ENCODE assay signal across 1 cellular context in the genomic region with DNA sequence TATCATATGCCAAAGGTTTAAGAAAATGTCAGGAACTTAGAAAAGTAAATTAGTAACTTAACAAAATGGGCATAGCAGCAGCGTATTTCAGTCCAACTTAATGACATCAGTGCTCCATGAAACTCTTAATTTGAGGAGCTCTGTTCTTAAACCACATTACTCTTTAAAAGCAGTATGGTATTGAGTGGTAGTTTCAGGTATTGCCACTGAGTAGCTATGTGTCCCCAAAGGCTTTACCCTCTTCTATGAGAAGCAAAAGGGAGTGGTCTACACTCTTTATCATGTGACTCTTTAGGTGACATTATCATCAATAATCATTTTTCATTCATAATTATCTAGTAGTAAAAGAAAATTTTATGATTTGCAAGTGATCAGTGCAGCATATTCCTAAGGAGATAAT.
TF ChIP-seq lines count a peak whose summit lies in the region.

No MANE protein-coding gene starts in this region.

TF ChIP-seq in K562, 482 proteins besides CTCF, POLR2A, EP300 and RAD21:
- no peak for TF ChIP-seq TAL1 (IDR thresholded peaks at IDR 0.05)
- TF ChIP-seq, protein P1, sequence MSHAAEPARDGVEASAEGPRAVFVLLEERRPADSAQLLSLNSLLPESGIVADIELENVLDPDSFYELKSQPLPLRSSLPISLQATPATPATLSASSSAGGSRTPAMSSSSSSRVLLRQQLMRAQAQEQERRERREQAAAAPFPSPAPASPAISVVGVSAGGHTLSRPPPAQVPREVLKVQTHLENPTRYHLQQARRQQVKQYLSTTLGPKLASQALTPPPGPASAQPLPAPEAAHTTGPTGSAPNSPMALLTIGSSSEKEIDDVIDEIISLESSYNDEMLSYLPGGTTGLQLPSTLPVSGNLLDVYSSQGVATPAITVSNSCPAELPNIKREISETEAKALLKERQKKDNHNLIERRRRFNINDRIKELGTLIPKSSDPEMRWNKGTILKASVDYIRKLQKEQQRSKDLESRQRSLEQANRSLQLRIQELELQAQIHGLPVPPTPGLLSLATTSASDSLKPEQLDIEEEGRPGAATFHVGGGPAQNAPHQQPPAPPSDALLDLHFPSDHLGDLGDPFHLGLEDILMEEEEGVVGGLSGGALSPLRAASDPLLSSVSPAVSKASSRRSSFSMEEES (CRISPR knock-in tag; IDR thresholded peaks at IDR 0.05): peak; percentile 16; the same call in 1 of the 2 replicates
